Comparison of ENCODE assay signal across 10 cellular contexts in genomic region chr21:14541840-14542495, GRCh38. TPM values are rescaled to one million over a fixed set of nuclear protein-coding genes. Genes with fewer than 3 reads are reported as not detected.
A peak's percentile ranks its signal among the peaks of the same experiment; 100 is the strongest.
DNase-seq lines count a peak whose midpoint lies in the region; ATAC-seq, FAIRE-seq and TF ChIP-seq lines count a peak whose summit lies in the region.
"Had no signal": no experiment of that assay in that cellular context is flagged by ENCODE, and none has a peak within 500 bp of the region (broad histone marks: within the 10 kb centered on the region; RNA-seq: fewer than 3 reads in every experiment).

No MANE protein-coding gene starts in this region.

- H3K4me3 ChIP-seq in fibroblast of pulmonary artery (replicated peaks; ENCODE audit: low read depth, low read length) (no peak overlapping the region), A673 (ENCODE audit: low read depth, low read length, poor library complexity, severe bottlenecking) (no peak overlapping the region)

- H3K9me3 Mint-ChIP-seq in CD14-positive monocyte: peaks cover 2 to 13% (median 6%) of the 10 kb centered on the region in 7 donors
- H3K9me3 Mint-ChIP-seq in T-helper 2 cell treated with Interferon-gamma antibody and Interleukin-4, amounts not matched to agents 5 μg/mL and 100 μg/mL, for 36 hours: peaks cover 23% of the 10 kb centered on the region

- H3K4me1 Mint-ChIP-seq in CD14-positive monocyte: peaks cover 44% of the 10 kb centered on the region
- peaks cover 46% of the 10 kb centered on the region for H3K4me1 Mint-ChIP-seq in T-helper 2 cell treated with Interferon-gamma antibody and Interleukin-4, amounts not matched to agents 5 μg/mL and 100 μg/mL, for 36 hours (ENCODE audit: low read depth)

- peak overlapping the region; percentile 92 to 96 (median 95) for H3K27ac Mint-ChIP-seq in CD14-positive monocyte
- peak overlapping the region; percentile 92 for H3K27ac Mint-ChIP-seq in T-helper 2 cell treated with Interferon-gamma antibody and Interleukin-4, amounts not matched to agents 5 μg/mL and 100 μg/mL, for 36 hours

- H3K27me3 ChIP-seq in A673 (replicated peaks; ENCODE audit: insufficient read depth, low read depth, low read length, poor library complexity): no peaks in the 10 kb centered on the region

- POLR2A ChIA-PET in A673 (lab: Charles Lee; ENCODE audit: low non-redundant PET): no interaction called here

- H3K36me3 ChIP-seq in A673 (ENCODE audit: insufficient read depth, low read length, poor library complexity, severe bottlenecking): no peaks in the 10 kb centered on the region

- intact Hi-C loops in CD14-positive monocyte (cut with micrococcal nuclease) (loop anchor here (10.0 kb wide), 3 partner anchors 53 to 683 kb away; no protein-coding TSS in a partner anchor), A673 (cut with micrococcal nuclease; ENCODE audit: unreplicated experiment) (no loop called here)

- peak; percentile 81 for FAIRE-seq in GM18507 (lab: Jason Lieb, UNC)

- H3K27me3 Mint-ChIP-seq in CD14-positive monocyte (ENCODE audit: low read depth in 3 of 3): no peaks in the 10 kb centered on the region
- no peaks in the 10 kb centered on the region for H3K27me3 Mint-ChIP-seq in T-helper 2 cell treated with Interferon-gamma antibody and Interleukin-4, amounts not matched to agents 5 μg/mL and 100 μg/mL, for 36 hours (ENCODE audit: low read depth)

- H3K4me3 Mint-ChIP-seq in CD14-positive monocyte: peak overlapping the region; percentile 80 to 87
- peak overlapping the region; percentile 95 for H3K4me3 Mint-ChIP-seq in T-helper 2 cell treated with Interferon-gamma antibody and Interleukin-4, amounts not matched to agents 5 μg/mL and 100 μg/mL, for 36 hours

- no peaks in the 10 kb centered on the region for H3K4me1 ChIP-seq in A673 (ENCODE audit: insufficient read depth, low read length, poor library complexity, severe bottlenecking)

- no peak for ATAC-seq in GM19467 (IDR thresholded peaks at IDR 0.05; ENCODE audit: unreplicated experiment)
- ATAC-seq: right cardiac atrium had no signal

- H3K27ac ChIP-seq in A673 (ENCODE audit: low read depth, low read length, poor library complexity, severe bottlenecking): no peak overlapping the region

- H3K9me3 ChIP-seq in A673 (ENCODE audit: low read depth, low read length, poor library complexity, severe bottlenecking): no peaks in the 10 kb centered on the region

- CTCF ChIA-PET in A673 (lab: Charles Lee): no interaction called here

- H3K36me3 Mint-ChIP-seq in CD14-positive monocyte: peaks cover 30 to 35% of the 10 kb centered on the region in 2 donors
- peaks cover 73% of the 10 kb centered on the region for H3K36me3 Mint-ChIP-seq in T-helper 2 cell treated with Interferon-gamma antibody and Interleukin-4, amounts not matched to agents 5 μg/mL and 100 μg/mL, for 36 hours (ENCODE audit: low read depth)

- no peak for TF ChIP-seq CTCF in CD14-positive monocyte (IDR thresholded peaks at IDR 0.05)
- no peak for TF ChIP-seq CTCF in fibroblast of pulmonary artery (IDR thresholded peaks at IDR 0.05; ENCODE audit: low read length, missing control alignments)
- no peak for TF ChIP-seq CTCF in A673 (conservative IDR thresholded peaks at IDR 0.05; ENCODE audit: low read depth, low read length)

- BruUV-seq in A673 (replicated peaks; lab: Mats Ljungman, UMichigan): no TSS peak

- DNase-seq in CD14-positive monocyte (ENCODE audit: low spot score) (no peak), GM18507 (ENCODE audit: extremely low spot score, insufficient read length, low read depth) (no peak), fibroblast of pulmonary artery (ENCODE audit: low read depth) (peak; percentile 32), A673 (ENCODE audit: low spot score) (no peak), DMS79 (lab: John Stamatoyannopoulos, UW) (no peak), NCI-H2196 treated with DMSO at 0.1 percent for 48 hours (lab: John Stamatoyannopoulos, UW; ENCODE audit: unreplicated experiment) (no peak)
- no peak for DNase-seq in T-helper 2 cell treated with Interferon-gamma antibody and Interleukin-4, amounts not matched to agents 5 μg/mL and 100 μg/mL, for 36 hours (ENCODE audit: low spot score)
- DNase-seq: NCI-H510A, right cardiac atrium had no signal

RNA-seq across cellular contexts. Expression of gene SAMSN1, which starts 4.1 kb away (rescaled TPM):
- polyA plus RNA-seq in CD14-positive monocyte: 10 to 100 TPM; 31.0 to 38.6 TPM
- total RNA-seq in A673 (2021): not detected in 2 replicates
